ENCODE assay signal across 14 cellular contexts in the genomic region with DNA sequence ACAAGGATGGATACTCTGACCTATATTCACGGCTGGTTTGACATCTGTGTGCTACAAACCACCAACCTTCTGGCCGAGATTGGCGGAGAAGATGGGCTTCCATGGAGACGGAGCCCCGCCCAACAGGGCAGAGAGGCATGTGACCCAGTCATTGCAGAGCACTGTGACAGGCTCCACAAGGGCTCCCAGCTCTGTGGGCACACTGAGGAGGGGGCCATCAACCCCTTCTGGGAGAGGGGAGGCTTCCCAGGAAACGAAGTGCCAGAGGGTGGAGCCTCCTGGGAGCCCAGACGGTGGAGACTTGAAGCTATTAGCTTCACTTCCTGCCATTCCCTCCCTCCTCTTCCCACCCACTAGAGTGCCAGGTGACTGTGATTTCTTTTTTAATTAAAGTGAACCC.
DNase-seq lines count a peak whose midpoint lies in the region; ATAC-seq and TF ChIP-seq lines count a peak whose summit lies in the region.
"Had no signal": no experiment of that assay in that cellular context is flagged by ENCODE, and none has a peak within 500 bp of the region (broad histone marks: within the 10 kb centered on the region; RNA-seq: fewer than 3 reads in every experiment).

No MANE protein-coding gene starts in this region.

- no peaks in the 10 kb centered on the region; the same call in 1 of the 2 replicates for H3K9me3 Mint-ChIP-seq in WTC11
- H3K9me3 Mint-ChIP-seq in effector memory CD8-positive, alpha-beta T cell: no peaks in the 10 kb centered on the region
- H3K9me3 Mint-ChIP-seq: stimulated activated naive CD8-positive, alpha-beta T cell treated with anti-CD3 and anti-CD28 coated beads, Interleukin-15, amount 100 ng/mL, for 72 hours had no signal

- H3K27me3 Mint-ChIP-seq in WTC11 (ENCODE audit: low read depth): no peaks in the 10 kb centered on the region
- H3K27me3 Mint-ChIP-seq in effector memory CD8-positive, alpha-beta T cell: peaks cover 19 to 35% of the 10 kb centered on the region in 2 donors

- H3K4me1 ChIP-seq in DND-41 (ENCODE audit: insufficient read depth, low read length) (0 out of 2 replicates have a peak, but pooled peaks cover 2% of the 10 kb centered on the region), mucosa of descending colon (ENCODE audit: low read depth) (no peaks in the 10 kb centered on the region)

- no peak overlapping the region; the same call in 1 of the 2 replicates for H3K4me3 Mint-ChIP-seq in WTC11
- H3K4me3 Mint-ChIP-seq in effector memory CD8-positive, alpha-beta T cell: no peak overlapping the region
- H3K4me3 Mint-ChIP-seq: stimulated activated naive CD8-positive, alpha-beta T cell treated with anti-CD3 and anti-CD28 coated beads, Interleukin-15, amount 100 ng/mL, for 72 hours had no signal

- CTCF ChIA-PET in WTC11 (lab: Charles Lee): interaction anchor here (1.2 to 1.3 kb wide), 2 partner anchors 19 to 121 kb away, joined by 4 to 7 read pairs; no protein-coding TSS in a partner anchor

- no peak overlapping the region for H3K9ac ChIP-seq in DND-41 (ENCODE audit: low read depth, low read length)

- no peaks in the 10 kb centered on the region for H3K36me3 Mint-ChIP-seq in WTC11
- H3K36me3 Mint-ChIP-seq in effector memory CD8-positive, alpha-beta T cell (ENCODE audit: insufficient read depth): no peaks in the 10 kb centered on the region

- no peak overlapping the region for H2AFZ ChIP-seq in DND-41 (ENCODE audit: low read depth, low read length)

- no peak; the same call in 2 of the 3 replicates for ATAC-seq in DND-41 (ENCODE audit: insufficient read depth, low read depth)
- peak; percentile 80 for ATAC-seq in WTC11
- ATAC-seq in mucosa of descending colon: peak; percentile 74
- ATAC-seq in HG03045 (IDR thresholded peaks at IDR 0.05; ENCODE audit: unreplicated experiment): no peak
- ATAC-seq in effector memory CD8-positive, alpha-beta T cell (replicated peaks): no peak
- ATAC-seq: stimulated activated naive CD8-positive, alpha-beta T cell treated with anti-CD3 and anti-CD28 coated beads, Interleukin-15, amount 100 ng/mL, for 72 hours had no signal

- intact Hi-C loops in mucosa of descending colon (cut with DNase I, micrococcal nuclease): no loop called here

- peaks cover 5% of the 10 kb centered on the region for H3K4me1 Mint-ChIP-seq in WTC11
- H3K4me1 Mint-ChIP-seq in effector memory CD8-positive, alpha-beta T cell (ENCODE audit: low read depth in 2 of 2): peaks cover 0 to 3% of the 10 kb centered on the region in 2 donors
- H3K4me1 Mint-ChIP-seq: stimulated activated naive CD8-positive, alpha-beta T cell treated with anti-CD3 and anti-CD28 coated beads, Interleukin-15, amount 100 ng/mL, for 72 hours had no signal

- H3K27me3 ChIP-seq in DND-41 (ENCODE audit: insufficient read depth, low read length, poor library complexity): peaks cover 26% of the 10 kb centered on the region

- H3K27ac ChIP-seq in DND-41 (ENCODE audit: low read length): no peak overlapping the region

- peak overlapping the region; percentile 6; the same call in 1 of the 2 replicates for H3K27ac Mint-ChIP-seq in WTC11
- H3K27ac Mint-ChIP-seq in effector memory CD8-positive, alpha-beta T cell: no peak overlapping the region
- H3K27ac Mint-ChIP-seq: stimulated activated naive CD8-positive, alpha-beta T cell treated with anti-CD3 and anti-CD28 coated beads, Interleukin-15, amount 100 ng/mL, for 72 hours had no signal

- H3K79me2 ChIP-seq in DND-41 (ENCODE audit: insufficient read depth, low read length): no peaks in the 10 kb centered on the region

- H3K9me3 ChIP-seq in DND-41 (ENCODE audit: insufficient read depth, low read length, severe bottlenecking): no peaks in the 10 kb centered on the region
- H3K9me3 ChIP-seq in mucosa of descending colon: no peaks in the 10 kb centered on the region

- H3K4me2 ChIP-seq in DND-41 (ENCODE audit: insufficient read depth, low read length): no peak overlapping the region

- H4K20me1 ChIP-seq in DND-41 (ENCODE audit: insufficient read depth, low read length): no peaks in the 10 kb centered on the region

- no peak for TF ChIP-seq CTCF in DND-41 (IDR thresholded peaks at IDR 0.05; ENCODE audit: borderline replicate concordance, extremely low read depth, low read length, poor library complexity, severe bottlenecking)
- no peak for TF ChIP-seq CTCF in WTC11 (IDR thresholded peaks at IDR 0.05)
- TF ChIP-seq CTCF in mucosa of descending colon (IDR thresholded peaks at IDR 0.05): no peak
- no peak for TF ChIP-seq CTCF in GM13977 (IDR thresholded peaks at IDR 0.05; ENCODE audit: extremely low read depth, insufficient read depth, missing control alignments)

- in situ Hi-C loops in GM13977 (cut with MboI; ENCODE audit: low pct_unique_long_range_greater_than_20kb, low sequenced_read_pairs, unreplicated experiment): no loop called here

- H3K36me3 ChIP-seq in DND-41 (ENCODE audit: insufficient read depth, low read length) (no peaks in the 10 kb centered on the region), mucosa of descending colon (ENCODE audit: low read depth) (no peaks in the 10 kb centered on the region)

- H3K4me3 ChIP-seq in DND-41 (ENCODE audit: low read depth in 1 of 2, low read length in 2 of 2) (no peak overlapping the region), mucosa of descending colon (no peak overlapping the region)

- DNase-seq in DND-41: peak; percentile 14
- peak; percentile 59 for DNase-seq in NCI-H187 treated with DMSO at 0.1 percent for 48 hours (lab: John Stamatoyannopoulos, UW)
- peak; percentile 28 for DNase-seq in WTC11 (ENCODE audit: low spot score)
- DNase-seq in mucosa of descending colon: peak in 2 of 3 donors; percentile 42 to 48
- no peak for DNase-seq in effector memory CD8-positive, alpha-beta T cell
- DNase-seq in GM13977 (ENCODE audit: low spot score): no peak
- DNase-seq in NCI-H146 (lab: John Stamatoyannopoulos, UW): no peak
- DNase-seq: activated CD4-positive, CD25-positive, alpha-beta regulatory T cell; activated T-cell treated with anti-CD3 and anti-CD28 coated beads, Interleukin-2, amount 50 U/mL, for 1 hour; hippocampal formation; NCI-H446 treated with DMSO at 0.1 percent for 48 hours; stimulated activated CD4-positive, alpha-beta T cell treated with anti-CD3 and anti-CD28 coated beads, Interleukin-4, amount 100 ng/mL, for 24 hours; stimulated activated naive CD8-positive, alpha-beta T cell treated with anti-CD3 and anti-CD28 coated beads, Interleukin-15, amount 100 ng/mL, for 72 hours had no signal

- POLR2A ChIA-PET in WTC11 (lab: Charles Lee): interaction anchor here (0.7 kb wide), 1 partner anchor 879 kb away, joined by 3 read pairs; no protein-coding TSS in a partner anchor

TF ChIP-seq in WTC11, 78 proteins besides CTCF, POLR2A, EP300 and RAD21:
- TF ChIP-seq USF2 (CRISPR knock-in tag; IDR thresholded peaks at IDR 0.05) (peak; percentile 74), USF1 (CRISPR knock-in tag; IDR thresholded peaks at IDR 0.05) (peak; percentile 63; the same call in 1 of the 2 replicates), MYBL2 (CRISPR knock-in tag; IDR thresholded peaks at IDR 0.05) (no peak)
TF ChIP-seq in WTC11: peak in this region for 2.

Comparison
In these comparisons a context has a peak if more than half of its experiments do, and no peak if none do; other contexts are left out.
1. ATAC-seq: peak in WTC11 (single experiment) and mucosa of descending colon (single experiment); none in DND-41 (single experiment), HG03045 (single experiment) and effector memory CD8-positive, alpha-beta T cell (single experiment).
2. DNase-seq: peak in DND-41 (single experiment), NCI-H187 treated with DMSO at 0.1 percent for 48 hours (single experiment), WTC11 (single experiment) and mucosa of descending colon (2 of 3); none in effector memory CD8-positive, alpha-beta T cell (0 of 3), GM13977 (single experiment) and NCI-H146 (single experiment).